8 cellular contexts compared by ENCODE assay signal in the genomic region with DNA sequence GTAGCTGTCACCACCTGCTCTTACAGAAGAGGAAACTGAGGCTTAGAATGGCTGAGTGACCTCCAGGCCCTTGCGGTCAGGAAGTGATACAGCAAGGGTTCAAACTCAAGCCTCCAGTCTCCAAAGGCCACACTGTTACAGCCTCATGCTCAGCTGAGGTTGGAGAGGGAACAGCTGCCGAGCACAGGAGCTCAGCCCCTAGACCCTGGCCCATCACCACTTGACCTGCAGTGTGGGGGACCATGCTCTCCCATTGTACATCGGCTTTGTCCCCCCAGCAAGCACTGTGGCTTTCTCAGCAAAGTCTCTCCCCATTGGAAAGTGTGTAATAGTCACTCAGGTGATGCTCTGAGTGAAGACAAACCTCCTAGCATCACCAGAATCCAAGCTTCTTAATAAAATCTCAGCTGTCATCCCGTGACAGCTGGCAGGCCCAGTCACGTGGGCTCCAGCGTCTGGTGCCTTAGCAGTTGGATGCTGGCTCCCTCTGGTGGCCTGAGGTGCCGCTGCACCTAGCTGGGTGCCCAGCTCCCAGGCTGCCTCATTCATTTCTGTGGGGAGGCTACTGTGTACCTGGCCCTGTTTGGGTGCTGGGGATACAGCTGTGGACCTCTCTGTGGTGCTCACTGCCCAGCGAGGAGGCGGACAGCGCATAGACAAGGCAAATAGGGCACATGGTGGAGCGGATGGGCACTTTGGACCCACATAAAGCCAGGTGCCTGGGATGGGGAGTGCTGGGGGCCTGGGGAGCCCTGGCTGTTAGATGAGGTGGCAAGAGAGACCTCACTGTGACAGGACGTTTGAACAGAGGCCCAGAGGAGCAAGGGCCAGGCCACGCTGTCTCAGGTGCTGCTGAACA. TPM values are rescaled to one million over a fixed set of nuclear protein-coding genes. Genes with fewer than 3 reads are reported as not detected.
DNase-seq lines count a peak whose midpoint lies in the region; ATAC-seq and TF ChIP-seq lines count a peak whose summit lies in the region.

No MANE protein-coding gene starts in this region.

- DNase-seq in AG04449 (ENCODE audit: low read depth, low spot score) (no peak), NCI-H524 treated with DMSO at 0.1 percent for 48 hours (lab: John Stamatoyannopoulos, UW) (peak; percentile 42), dermis blood vessel endothelial cell (peak; percentile 91), lower leg skin (ENCODE audit: low spot score in 2 of 2) (peak; percentile 85 to 98)
- peak; percentile 73 to 75 for DNase-seq in activated CD4-positive, alpha-beta T cell treated with anti-CD3 and anti-CD28 coated beads, Interleukin-2, amount 50 U/mL, for 24 hours (ENCODE audit: low read depth in 1 of 2, low spot score in 1 of 2)
- DNase-seq in stimulated activated CD4-positive, alpha-beta T cell treated with anti-CD3 and anti-CD28 coated beads, TNF-alpha, amount 100 ng/mL, for 24 hours (ENCODE audit: low read depth in 3 of 3): peak; percentile 65 to 82 (median 73)

- POLR2A ChIA-PET in AG04449 (lab: Yijun Ruan, JAX): no interaction called here

- TF ChIP-seq CTCF in AG04449 (IDR thresholded peaks at IDR 0.05; ENCODE audit: insufficient read depth, low read length, missing control alignments) (peak; percentile 99), lower leg skin (IDR thresholded peaks at IDR 0.05) (peak in 1 of 3 donors; percentile 96)

- intact Hi-C loops in lower leg skin (cut with DNase I; ENCODE audit: low total_unique reads): no loop called here

- 26 to 38% methylated on average over 8 to 13 of the region's 13 CpGs for WGBS in lower leg skin, 2 donors

- no peak for TF ChIP-seq POLR2A in lower leg skin (IDR thresholded peaks at IDR 0.05)

- H3K4me3 ChIP-seq in AG04449 (ENCODE audit: low read depth, low read length): no peak overlapping the region
- H3K4me3 ChIP-seq in lower leg skin (ENCODE audit: low read depth, poor library complexity, severe bottlenecking): no peak overlapping the region

- CTCF ChIA-PET in AG04449 (lab: Yijun Ruan, JAX): interaction anchor here (0.7 to 10.5 kb wide), 47 partner anchors 10 to 375 kb away, joined by 3 to 140 read pairs (median 7); a partner anchor contains a TSS

- ATAC-seq in GM18868 (IDR thresholded peaks at IDR 0.05; ENCODE audit: unreplicated experiment) (peak; percentile 88), HG03442 (IDR thresholded peaks at IDR 0.05; ENCODE audit: unreplicated experiment) (peak; percentile 64)

RNA-seq across cellular contexts. Expression of a gene that starts 19.1 kb away (rescaled TPM):
- total RNA-seq in dermis blood vessel endothelial cell (0.17 and 0.28 TPM in 2 replicates), lower leg skin (1 to 10 TPM in 2 of 4 donors, under 1 TPM in 1, not detected in 1; 0.23 to 2.6 (median 1.4) TPM)

RNA-seq across cellular contexts. Expression of a gene that starts 53.2 kb away (rescaled TPM):
- total RNA-seq in dermis blood vessel endothelial cell (4.4 and 4.7 TPM in 2 replicates), lower leg skin (1 to 10 TPM in 2 of 4 donors, under 1 TPM in 2; 0.23 to 1.8 (median 0.79) TPM)

RNA-seq across cellular contexts. Expression of a gene that starts 59.0 kb away (rescaled TPM):
- total RNA-seq in dermis blood vessel endothelial cell (27.9 and 41.0 TPM in 2 replicates), lower leg skin (10 to 100 TPM; 33.6 to 42.8 (median 36.6) TPM)

RNA-seq across cellular contexts. Expression of a gene that starts 59.4 kb away (rescaled TPM):
- total RNA-seq in dermis blood vessel endothelial cell (27.4 and 48.5 TPM in 2 replicates), lower leg skin (1 to 10 TPM; 7.9 to 9.1 (median 8.8) TPM)
